Comparison of ENCODE assay signal across 2 cellular contexts in genomic region chr6:87675004-87675681, GRCh38.
TF ChIP-seq lines count a peak whose summit lies in the region.

No MANE protein-coding gene starts in this region.

TF ChIP-seq in GM23338, 12 proteins besides CTCF, POLR2A, EP300 and RAD21 (continued from another document):
- no peak for TF ChIP-seq ZNF462 (CRISPR knock-in tag; IDR thresholded peaks at IDR 0.05)
- no peak for TF ChIP-seq ZNF114 (CRISPR knock-in tag; IDR thresholded peaks at IDR 0.05)
- TF ChIP-seq REST (IDR thresholded peaks at IDR 0.05; ENCODE audit: unreplicated experiment) = no peak
- no peak for TF ChIP-seq ETS1 (IDR thresholded peaks at IDR 0.05)
- TF ChIP-seq NANOG (IDR thresholded peaks at IDR 0.05; ENCODE audit: borderline replicate concordance) = no peak

TF ChIP-seq in WTC11, 78 proteins besides CTCF, POLR2A, EP300 and RAD21 (continued from another document):
- TF ChIP-seq ARID4B (CRISPR knock-in tag; IDR thresholded peaks at IDR 0.05; ENCODE audit: borderline replicate concordance) (no peak), ERG (CRISPR knock-in tag; IDR thresholded peaks at IDR 0.05) (no peak)
